ENCODE assay signal across 7 cellular contexts in genomic region chr9:94030318-94031179, GRCh38. TPM values are rescaled to one million over a fixed set of nuclear protein-coding genes. Genes with fewer than 3 reads are reported as not detected.
DNase-seq lines count a peak whose midpoint lies in the region; ATAC-seq, FAIRE-seq and TF ChIP-seq lines count a peak whose summit lies in the region.

No MANE protein-coding gene starts in this region.

- POLR2A ChIA-PET in GM12878 (lab: Charles Lee), result interaction anchor here (0.5 kb wide), 1 partner anchor 457 kb away, joined by 10 read pairs; no protein-coding TSS in a partner anchor

- H3K27me3 ChIP-seq in GM12878 (replicated peaks in 1 of 2; ENCODE audit: control insufficient read depth in 2 of 2, insufficient read depth in 2 of 2, low read length in 1 of 2) (no peaks in the 10 kb centered on the region), iPS DF 6.9 (ENCODE audit: control insufficient read depth, insufficient read depth, low read length) (no peaks in the 10 kb centered on the region; the same call in 1 of the 2 replicates), gastrocnemius medialis (no peaks in the 10 kb centered on the region)

- H3K9ac ChIP-seq in GM12878 (ENCODE audit: control insufficient read depth, insufficient read depth, low read length), result peak overlapping the region; percentile 66

- TF ChIP-seq POLR2A in GM12878 (IDR thresholded peaks at IDR 0.05; ENCODE audit: low read depth, low read length) (peak; percentile 95), gastrocnemius medialis (IDR thresholded peaks at IDR 0.05) (peak; percentile 88 to 94)

- H2AFZ ChIP-seq in GM12878 (ENCODE audit: control insufficient read depth, low read depth, low read length), result peak overlapping the region; percentile 98

- WGBS in GM12878 (ENCODE audit: insufficient coverage, insufficient replicate concordance, low lambda C conversion rate, missing lambda C conversion rate), result 1% methylated on average over 66 of the region's 97 CpGs
- no CpG with 5 or more reads among the region's 97 CpGs for WGBS in iPS DF 6.9 (ENCODE audit: insufficient coverage, insufficient read length)

- intact Hi-C loops in GM12878 (cut with micrococcal nuclease; ENCODE audit: unreplicated experiment), result no loop called here
- intact Hi-C loops in gastrocnemius medialis (cut with DNase I; ENCODE audit: low total_unique reads), result no loop called here

- SMC1A ChIA-PET in GM12878 (lab: Charles Lee; ENCODE audit: uncharacterized antibody, unreplicated experiment), result no interaction called here

- H3K4me3 ChIP-seq in GM12878, result peak overlapping the region; percentile 91
- peak overlapping the region; percentile 81; the same call in 1 of the 2 replicates for H3K4me3 ChIP-seq in iPS DF 6.9 (ENCODE audit: low read length)
- peak overlapping the region; percentile 62 to 90 (median 75) for H3K4me3 ChIP-seq in gastrocnemius medialis

- H3K9me3 ChIP-seq in GM12878 (replicated peaks; ENCODE audit: control insufficient read depth, insufficient read depth, low read length) (no peaks in the 10 kb centered on the region; the same call in 2 of the 3 replicates), iPS DF 6.9 (ENCODE audit: control insufficient read depth, insufficient read depth, low read length) (no peaks in the 10 kb centered on the region), gastrocnemius medialis (no peaks in the 10 kb centered on the region)

- RAD21 ChIA-PET in GM12878 (lab: Charles Lee; ENCODE audit: unreplicated experiment), result no interaction called here

- peak; percentile 47 for DNase-seq in NCI-H1436 treated with DMSO at 0.1 percent for 48 hours (lab: John Stamatoyannopoulos, UW)
- DNase-seq in T1000 (lab: John Stamatoyannopoulos, UW), result peak; percentile 66
- DNase-seq in GM12878 (ENCODE audit: low read depth, low spot score), result peak; percentile 26
- peak; percentile 75 for DNase-seq in iPS DF 6.9 (ENCODE audit: low read depth, low spot score)
- DNase-seq in gastrocnemius medialis, result peak; percentile 80 to 81

- peaks cover 2% of the 10 kb centered on the region for H3K79me2 ChIP-seq in GM12878 (ENCODE audit: control insufficient read depth, insufficient read depth, low read length)

- H3K36me3 ChIP-seq in GM12878 (ENCODE audit: control insufficient read depth in 2 of 2, insufficient read depth in 2 of 2, low read length in 1 of 2) (no peaks in the 10 kb centered on the region), iPS DF 6.9 (ENCODE audit: control insufficient read depth, insufficient read depth, low read length) (no peaks in the 10 kb centered on the region), gastrocnemius medialis (no peaks in the 10 kb centered on the region)

- ATAC-seq in GM18498 (IDR thresholded peaks at IDR 0.05; ENCODE audit: unreplicated experiment), result peak; percentile 99
- peak; percentile 96 for ATAC-seq in HG02840 (IDR thresholded peaks at IDR 0.05; ENCODE audit: low FRiP score, unreplicated experiment)
- ATAC-seq in GM12878, result peak; percentile 100
- ATAC-seq in gastrocnemius medialis, result peak; percentile 98 to 99

- in situ Hi-C loops in GM12878 (cut with MboI), result no loop called here
- in situ Hi-C loops in gastrocnemius medialis (cut with MboI; ENCODE audit: low sequenced_read_pairs in 4 of 4), result no loop called here

- no peak for TF ChIP-seq RAD21 in GM12878 (IDR thresholded peaks at IDR 0.05; ENCODE audit: insufficient read depth, low read depth, low read length)

- H3K27ac ChIP-seq in GM12878 (ENCODE audit: control insufficient read depth, insufficient read depth) (peak overlapping the region; percentile 51), iPS DF 6.9 (ENCODE audit: low read length) (no peak overlapping the region), gastrocnemius medialis (peak overlapping the region; percentile 59 to 87 (median 82))

- BruUV-seq in GM12878 (replicated peaks; lab: Mats Ljungman, UMichigan), result no TSS peak

- H4K20me1 ChIP-seq in GM12878 (ENCODE audit: control insufficient read depth, insufficient read depth), result no peaks in the 10 kb centered on the region

- peak; percentile 90 for FAIRE-seq in GM12878 (lab: Jason Lieb, UNC)

- H3K4me1 ChIP-seq in GM12878 (ENCODE audit: control insufficient read depth, insufficient read depth, low read length) (no peaks in the 10 kb centered on the region), iPS DF 6.9 (ENCODE audit: control insufficient read depth, insufficient read depth, low read length) (no peaks in the 10 kb centered on the region), gastrocnemius medialis (peaks cover 8 to 18% of the 10 kb centered on the region in 2 donors)

- no peak for TF ChIP-seq EP300 in GM12878 (IDR thresholded peaks at IDR 0.05; ENCODE audit: borderline replicate concordance in 1 of 2, control insufficient read depth in 1 of 2, low read depth in 2 of 2, low read length in 2 of 2)

- CTCF ChIA-PET in GM12878 (lab: Yijun Ruan, JAX), result no interaction called here

- TF ChIP-seq CTCF in GM12878 (IDR thresholded peaks at IDR 0.05 in 2 of 3, conservative IDR thresholded peaks at IDR 0.05 in 1 of 3; ENCODE audit: control insufficient read depth in 2 of 3, extremely low read depth in 1 of 3, insufficient read depth in 1 of 3, low read depth in 3 of 3, low read length in 3 of 3) (no peak), gastrocnemius medialis (IDR thresholded peaks at IDR 0.05 in 4 of 5, conservative IDR thresholded peaks at IDR 0.05 in 1 of 5) (no peak)

- H3K4me2 ChIP-seq in GM12878 (ENCODE audit: control insufficient read depth, insufficient read depth), result peak overlapping the region; percentile 93

TF ChIP-seq in GM12878, 131 proteins besides CTCF, POLR2A, EP300 and RAD21 (continues in another document):
- no peak for TF ChIP-seq CBX3 (IDR thresholded peaks at IDR 0.05; ENCODE audit: borderline replicate concordance, low read depth)
- TF ChIP-seq CBX5 (IDR thresholded peaks at IDR 0.05; ENCODE audit: low read depth), result no peak
- peak; percentile 75; the same call in 1 of the 2 replicates for TF ChIP-seq CREB1 (IDR thresholded peaks at IDR 0.05; ENCODE audit: low read depth)
- no peak for TF ChIP-seq ZNF274 (IDR thresholded peaks at IDR 0.05; ENCODE audit: insufficient read depth, insufficient read length)
- TF ChIP-seq MAX (IDR thresholded peaks at IDR 0.05; ENCODE audit: low read depth, low read length), result peak; percentile 94
- TF ChIP-seq E2F4 (IDR thresholded peaks at IDR 0.05; ENCODE audit: low read depth, low read length), result peak; percentile 56
- no peak for TF ChIP-seq BRCA1 (IDR thresholded peaks at IDR 0.05; ENCODE audit: low read depth, low read length)
- no peak for TF ChIP-seq E2F8 (IDR thresholded peaks at IDR 0.05; ENCODE audit: low read depth, partially characterized antibody)

RNA-seq across cellular contexts. Expression of gene PTPDC1, which starts 53.7 kb away (rescaled TPM):
- 0.20 TPM in 1 of 2 replicates, not detected in the other for total RNA-seq in GM12878 (2013; cell fraction: nucleolus; rRNA removed)
- total RNA-seq in GM12878 (2014; rRNA removed) (3.6 and 4.7 TPM in 2 replicates), GM12878 (2014; rRNA removed; fragmentation: Illumina TruSeq; extraction: Trizol) (4.5 TPM in 2 replicates), GM12878 (2021) (2.9 and 3.0 TPM in 2 replicates), gastrocnemius medialis (10 to 100 TPM in 2 of 4 donors, 1 to 10 TPM in 2; 4.3 to 11.4 (median 10.2) TPM)
- 1.9 TPM for polyA plus RNA-seq in GM12878 (2011; ENCODE audit: low read depth)
- polyA plus RNA-seq in GM12878 (2011; rRNA removed) (1.5 and 2.0 TPM in 2 replicates), GM12878 (2014; fragmentation: Illumina TruSeq; extraction: Trizol) (3.2 and 5.5 TPM in 2 replicates), GM12878 (2014; fragmentation: Nextera tagmentation; extraction: Ambion mirVana) (1 to 10 TPM; 1.2 to 1.8 TPM), GM12878 (2014; rRNA removed) (2.4 and 3.2 TPM in 2 replicates), GM12878 (2016; fragmentation: Nextera tagmentation; extraction: Ambion mirVana) (1 to 10 TPM; 2.4 to 2.8 TPM)
- polyA plus RNA-seq in GM12878 (2011; cell fraction: cytosol; rRNA removed), result 0.61 and 0.64 TPM in 2 replicates
- 2.8 and 3.4 TPM in 2 replicates for polyA plus RNA-seq in GM12878 (2011; cell fraction: nucleus; rRNA removed)
- 1.7 and 2.6 TPM in 2 replicates for polyA plus RNA-seq in GM12878 (2012)
- 1.9 and 2.0 TPM in 2 replicates for polyA minus RNA-seq in GM12878 (2011; rRNA and poly(A)+ RNA removed)
- polyA minus RNA-seq in GM12878 (2011; cell fraction: cytosol; rRNA and poly(A)+ RNA removed), result 0.42 TPM in 1 of 2 replicates, not detected in the other
- 1.6 and 3.3 TPM in 2 replicates for polyA minus RNA-seq in GM12878 (2011; cell fraction: nucleus; rRNA and poly(A)+ RNA removed)

Comparison
In these comparisons a context has a peak if more than half of its experiments do, and no peak if none do; other contexts are left out.
1. DNase-seq: peak in every context shown above with its lines; median percentile 80 in gastrocnemius medialis; 75 in iPS DF 6.9; 66 in T1000; 47 in NCI-H1436 treated with DMSO at 0.1 percent for 48 hours; 26 in GM12878.